Comparison of ENCODE assay signal across 24 cellular contexts in genomic region chr1:172993640-172994039, GRCh38. TPM values are rescaled to one million over a fixed set of nuclear protein-coding genes. Genes with fewer than 3 reads are reported as not detected.
DNase-seq lines count a peak whose midpoint lies in the region; ATAC-seq, FAIRE-seq and TF ChIP-seq lines count a peak whose summit lies in the region.
"Had no signal": no experiment of that assay in that cellular context is flagged by ENCODE, and none has a peak within 500 bp of the region (broad histone marks: within the 10 kb centered on the region; RNA-seq: fewer than 3 reads in every experiment).

No MANE protein-coding gene starts in this region.

- H3K27ac ChIP-seq in A549 (no peak overlapping the region), GM23248 (0 out of 2 replicates have a peak overlapping the region, but pooled peaks have one; percentile 11)
- H3K27ac ChIP-seq: body of pancreas, coronary artery, hepatocyte had no signal

- no peaks in the 10 kb centered on the region for H3K27me3 Mint-ChIP-seq in activated naive CD8-positive, alpha-beta T cell treated with anti-CD3 and anti-CD28 coated beads for 36 hours
- H3K27me3 Mint-ChIP-seq: CD4-positive, alpha-beta T cell had no signal

- no peaks in the 10 kb centered on the region for H3K36me3 Mint-ChIP-seq in activated naive CD8-positive, alpha-beta T cell treated with anti-CD3 and anti-CD28 coated beads for 36 hours

- CTCF ChIA-PET in A549 (lab: Yijun Ruan, JAX): no interaction called here

- no peak overlapping the region for H2AFZ ChIP-seq in GM23248
- H2AFZ ChIP-seq: hepatocyte had no signal

- in situ Hi-C loops in GM23248 (cut with MboI): no loop called here

- no peaks in the 10 kb centered on the region for H4K20me1 ChIP-seq in GM23248 (ENCODE audit: insufficient read depth)

- no peaks in the 10 kb centered on the region for H3K27me3 ChIP-seq in GM23248 (replicated peaks; ENCODE audit: insufficient read depth)
- H3K27me3 ChIP-seq: body of pancreas, hepatocyte had no signal

- no peak for TF ChIP-seq EP300 in A549 (IDR thresholded peaks at IDR 0.05)

- H3K4me3 ChIP-seq in A549: no peak overlapping the region
- no peak overlapping the region for H3K4me3 ChIP-seq in GM23248
- no peak overlapping the region for H3K4me3 ChIP-seq in foreskin fibroblast (ENCODE audit: low read depth in 1 of 2, low read length in 2 of 2)
- H3K4me3 ChIP-seq: body of pancreas, coronary artery, hepatocyte, lung had no signal

- H3K9me3 Mint-ChIP-seq in activated naive CD8-positive, alpha-beta T cell treated with anti-CD3 and anti-CD28 coated beads for 36 hours: peaks cover 5% of the 10 kb centered on the region
- H3K9me3 Mint-ChIP-seq: CD4-positive, alpha-beta T cell had no signal

- no peak for TF ChIP-seq CTCF in A549 (IDR thresholded peaks at IDR 0.05)
- TF ChIP-seq CTCF in foreskin fibroblast (IDR thresholded peaks at IDR 0.05; ENCODE audit: low read depth, low read length): no peak

- POLR2A ChIA-PET in A549 (lab: Yijun Ruan, JAX): no interaction called here

- peaks cover 34% of the 10 kb centered on the region for H3F3A ChIP-seq in GM23248 (ENCODE audit: insufficient read depth)

- no peaks in the 10 kb centered on the region for H3K79me2 ChIP-seq in GM23248 (ENCODE audit: insufficient read depth)
- H3K79me2 ChIP-seq: hepatocyte had no signal

- H3K4me1 ChIP-seq in A549 (no peaks in the 10 kb centered on the region), GM23248 (ENCODE audit: insufficient read depth) (peaks cover 46% of the 10 kb centered on the region)
- H3K4me1 ChIP-seq: body of pancreas had no signal

- no peak overlapping the region for H3K4me2 ChIP-seq in A549
- peak overlapping the region; percentile 21 for H3K4me2 ChIP-seq in GM23248 (ENCODE audit: unreplicated experiment)
- H3K4me2 ChIP-seq: hepatocyte had no signal

- WGBS in A549 (ENCODE audit: missing lambda C conversion rate): 65% methylated on average over 2 of the region's 2 CpGs
- WGBS in GM23248 (ENCODE audit: low coverage in 1 of 2, low lambda C conversion rate in 2 of 2, missing lambda C conversion rate in 2 of 2), 2 experiments: 23 to 36% methylated on average over 2 of the region's 2 CpGs

- TF ChIP-seq POLR2A in A549 (IDR thresholded peaks at IDR 0.05; ENCODE audit: low read length): no peak

- TF ChIP-seq RAD21 in A549 (conservative IDR thresholded peaks at IDR 0.05 in 1 of 2, IDR thresholded peaks at IDR 0.05 in 1 of 2): no peak

- H3K27ac Mint-ChIP-seq in activated naive CD8-positive, alpha-beta T cell treated with anti-CD3 and anti-CD28 coated beads for 36 hours: no peak overlapping the region
- H3K27ac Mint-ChIP-seq: CD4-positive, alpha-beta T cell had no signal

- peaks cover 12% of the 10 kb centered on the region; the same call in 1 of the 3 replicates for H3K9me3 ChIP-seq in A549
- H3K9me3 ChIP-seq in GM23248 (ENCODE audit: low read depth): no peaks in the 10 kb centered on the region

- peak; percentile 39 for FAIRE-seq in A549 (lab: Jason Lieb, UNC)

- DNase-seq in A549 (ENCODE audit: low read depth in 1 of 2, low spot score in 1 of 2): no peak
- peak; percentile 57 for DNase-seq in GM23248
- DNase-seq in amniotic epithelial cell (ENCODE audit: low read depth): peak; percentile 79
- DNase-seq in foreskin fibroblast: peak; percentile 36 to 63
- DNase-seq in activated naive CD8-positive, alpha-beta T cell treated with anti-CD3 and anti-CD28 coated beads for 36 hours: no peak
- no peak for DNase-seq in inferior parietal cortex (ENCODE audit: extremely low spot score)
- no peak for DNase-seq in NCI-H1930 (lab: John Stamatoyannopoulos, UW)
- no peak for DNase-seq in NCI-H524 treated with DMSO at 0.1 percent for 48 hours (lab: John Stamatoyannopoulos, UW)
- DNase-seq: 8988T; activated CD4-positive, alpha-beta T cell treated with anti-CD3 and anti-CD28 coated beads for 4 hours; activated naive CD4-positive, alpha-beta T cell treated with anti-CD3 and anti-CD28 coated beads, Interleukin-2, amount 50 U/mL, for 16 hours; body of pancreas; CD4-positive, alpha-beta T cell; islet precursor cell; MM.1S; NCI-H146; NCI-H2171 treated with DMSO at 0.1 percent for 48 hours; NCI-H748 treated with DMSO at 0.1 percent for 48 hours; nucleus accumbens; stimulated activated CD4-positive, alpha-beta T cell treated with anti-CD3 and anti-CD28 coated beads, Interleukin-12 subunit alpha, Interleukin-12 subunit beta, amount 100 ng/mL, for 4 hours had no signal

- no peak overlapping the region for H3K4me3 Mint-ChIP-seq in activated naive CD8-positive, alpha-beta T cell treated with anti-CD3 and anti-CD28 coated beads for 36 hours
- H3K4me3 Mint-ChIP-seq: CD4-positive, alpha-beta T cell had no signal

- no peak for ATAC-seq in A549
- ATAC-seq: body of pancreas had no signal

- no peaks in the 10 kb centered on the region for H3K36me3 ChIP-seq in GM23248 (ENCODE audit: low read depth)

- H3K9me2 ChIP-seq in GM23248 (ENCODE audit: insufficient read depth): no peaks in the 10 kb centered on the region

- H3K4me1 Mint-ChIP-seq in activated naive CD8-positive, alpha-beta T cell treated with anti-CD3 and anti-CD28 coated beads for 36 hours: no peaks in the 10 kb centered on the region

- H3K9ac ChIP-seq in GM23248: no peak overlapping the region

TF ChIP-seq in A549, 52 proteins besides CTCF, POLR2A, EP300 and RAD21:
- TF ChIP-seq HOXB13 (CRISPR knock-in tag; IDR thresholded peaks at IDR 0.05; ENCODE audit: low read depth) (no peak), RFX5 (IDR thresholded peaks at IDR 0.05) (no peak), CHD2 (IDR thresholded peaks at IDR 0.05; ENCODE audit: low read length, partially characterized antibody) (no peak), MAFK (IDR thresholded peaks at IDR 0.05; ENCODE audit: partially characterized antibody) (no peak), CHD4 (IDR thresholded peaks at IDR 0.05; ENCODE audit: borderline replicate concordance) (no peak), RARB (CRISPR knock-in tag; IDR thresholded peaks at IDR 0.05) (no peak)

RNA-seq across cellular contexts. Expression of gene TNFSF18, which starts 57.1 kb away (rescaled TPM):
- polyA plus RNA-seq in A549 (2011; rRNA removed): not detected in 2 replicates
- not detected in 2 replicates for polyA plus RNA-seq in A549 (2012; cell fraction: cytosol; rRNA removed)
- not detected in 2 replicates for polyA plus RNA-seq in A549 (2012; cell fraction: nucleus; rRNA removed)
- not detected in 3 replicates for polyA plus RNA-seq in A549 (2017; fragmentation: RNase III; extraction: RNeasy Plus Mini Kit Qiagen cat#74134 plus additional on column Dnase treatment)
- not detected in 2 replicates for polyA minus RNA-seq in A549 (2011; rRNA and poly(A)+ RNA removed)
- 0.22 TPM in 1 of 2 replicates, not detected in the other for total RNA-seq in GM23248 (2014; rRNA removed; shearing (Covaris generic))
- 0.11 TPM in 1 of 2 replicates, not detected in the other for polyA plus RNA-seq in GM23248 (2016; fragmentation: Nextera tagmentation; extraction: Ambion mirVana)
- not detected for total RNA-seq in activated naive CD8-positive, alpha-beta T cell treated with anti-CD3 and anti-CD28 coated beads for 36 hours
- total RNA-seq: body of pancreas; CD4-positive, alpha-beta T cell had no signal
- polyA plus RNA-seq: hepatocyte, urinary bladder had no signal

Comparison
In these comparisons a context has a peak if more than half of its experiments do, and no peak if none do; other contexts are left out.
1. DNase-seq: peak in GM23248 (single experiment), amniotic epithelial cell (single experiment) and foreskin fibroblast (2 of 2); none in A549 (0 of 2), activated naive CD8-positive, alpha-beta T cell treated with anti-CD3 and anti-CD28 coated beads for 36 hours (single experiment), inferior parietal cortex (single experiment), NCI-H1930 (0 of 2) and NCI-H524 treated with DMSO at 0.1 percent for 48 hours (single experiment).